In the genomic region with DNA sequence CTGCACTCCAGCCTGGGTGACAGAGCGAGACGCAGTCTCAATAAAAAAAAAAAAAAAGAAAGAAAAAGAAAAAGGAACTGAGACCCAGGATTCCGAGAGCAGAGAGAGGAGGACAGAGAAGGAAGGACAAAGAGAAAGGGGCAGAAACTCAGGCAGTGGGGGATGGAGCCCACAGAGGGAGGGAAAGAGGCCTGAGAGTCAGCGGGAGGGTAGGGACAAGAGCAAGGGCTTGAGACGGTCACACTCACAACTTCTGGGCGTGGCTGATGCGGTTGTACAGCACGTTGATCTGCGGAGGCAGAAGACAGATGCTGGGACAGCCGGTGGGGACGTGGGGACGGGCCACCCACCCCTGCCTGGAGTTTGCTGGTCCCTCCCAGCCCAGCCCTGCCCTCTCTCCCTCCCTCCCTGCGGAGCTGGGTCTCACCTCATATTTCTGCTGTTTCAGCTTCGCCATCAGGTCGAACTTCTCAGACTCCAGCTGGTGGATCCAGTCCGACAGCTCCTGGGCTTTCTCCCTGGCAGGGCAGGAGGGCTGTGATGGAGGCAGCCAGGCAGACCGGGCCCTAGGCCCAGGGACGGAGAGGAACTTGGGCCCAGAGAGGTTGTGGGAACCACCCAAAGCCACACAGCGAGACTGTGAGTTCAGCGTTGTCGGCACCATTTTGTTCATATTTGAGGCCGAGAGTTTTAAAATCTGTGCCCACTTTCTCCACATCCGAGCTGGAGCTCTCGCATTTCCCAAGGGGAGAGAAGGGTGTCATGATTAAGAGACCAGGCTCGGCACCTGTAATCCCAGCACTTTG, we compare ENCODE assay signal across 1 cellular context.
TF ChIP-seq lines count a peak whose summit lies in the region.

No MANE protein-coding gene starts in this region.

TF ChIP-seq in HepG2, 621 proteins besides CTCF, POLR2A, EP300 and RAD21:
- TF ChIP-seq, protein P1, sequence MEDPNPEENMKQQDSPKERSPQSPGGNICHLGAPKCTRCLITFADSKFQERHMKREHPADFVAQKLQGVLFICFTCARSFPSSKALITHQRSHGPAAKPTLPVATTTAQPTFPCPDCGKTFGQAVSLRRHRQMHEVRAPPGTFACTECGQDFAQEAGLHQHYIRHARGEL (CRISPR knock-in tag; IDR thresholded peaks at IDR 0.05): no peak
- TF ChIP-seq ZNF768 (CRISPR knock-in tag; IDR thresholded peaks at IDR 0.05): peak; percentile 97
